Comparison of ENCODE assay signal across 9 cellular contexts in genomic region chr6:72861935-72862432, GRCh38.
DNase-seq lines count a peak whose midpoint lies in the region; ATAC-seq lines count a peak whose summit lies in the region.
"Had no signal": no experiment of that assay in that cellular context is flagged by ENCODE, and none has a peak within 500 bp of the region (broad histone marks: within the 10 kb centered on the region; RNA-seq: fewer than 3 reads in every experiment).

No MANE protein-coding gene starts in this region.

- no peaks in the 10 kb centered on the region for H3K9me3 Mint-ChIP-seq in dendritic cell treated with granulocyte-macrophage colony-stimulating factor and Interleukin-4, amounts not matched to agents 40 ng/mL and 50 ng/mL, for 4 days
- no peaks in the 10 kb centered on the region for H3K9me3 Mint-ChIP-seq in activated CD4-positive, alpha-beta T cell treated with anti-CD3 and anti-CD28 coated beads, Interleukin-2, amount 10 ng/mL, durations not matched to agents 7 days and 5 days

- DNase-seq in LHCN-M2 (ENCODE audit: low read depth) (peak; percentile 83), NCI-H1048 (lab: John Stamatoyannopoulos, UW) (no peak), nucleus accumbens (lab: John Stamatoyannopoulos, UW) (no peak)
- DNase-seq in activated CD4-positive, alpha-beta T cell treated with anti-CD3 and anti-CD28 coated beads, Interleukin-2, amount 10 ng/mL, durations not matched to agents 7 days and 5 days: no peak
- DNase-seq: activated CD4-positive, alpha-beta T cell treated with anti-CD3 and anti-CD28 coated beads for 48 hours had no signal

- no peaks in the 10 kb centered on the region for H3K27me3 ChIP-seq in skeletal muscle tissue (ENCODE audit: control insufficient read depth in 3 of 3, insufficient read depth in 3 of 3, low read length in 3 of 3)

- peak overlapping the region in 2 of 3 donors; percentile 40 to 44 for H3K9ac ChIP-seq in skeletal muscle tissue (ENCODE audit: low read depth in 1 of 3, low read length in 3 of 3)

- peak overlapping the region; percentile 96 for H3K27ac Mint-ChIP-seq in dendritic cell treated with granulocyte-macrophage colony-stimulating factor and Interleukin-4, amounts not matched to agents 40 ng/mL and 50 ng/mL, for 4 days
- no peak overlapping the region for H3K27ac Mint-ChIP-seq in activated CD4-positive, alpha-beta T cell treated with anti-CD3 and anti-CD28 coated beads, Interleukin-2, amount 10 ng/mL, durations not matched to agents 7 days and 5 days

- H3K36me3 Mint-ChIP-seq in dendritic cell treated with granulocyte-macrophage colony-stimulating factor and Interleukin-4, amounts not matched to agents 40 ng/mL and 50 ng/mL, for 4 days (ENCODE audit: low read depth): no peaks in the 10 kb centered on the region
- no peaks in the 10 kb centered on the region for H3K36me3 Mint-ChIP-seq in activated CD4-positive, alpha-beta T cell treated with anti-CD3 and anti-CD28 coated beads, Interleukin-2, amount 10 ng/mL, durations not matched to agents 7 days and 5 days (ENCODE audit: low read depth)

- H3K36me3 ChIP-seq in skeletal muscle tissue (ENCODE audit: control insufficient read depth in 3 of 3, insufficient read depth in 3 of 3, low read length in 3 of 3): no peaks in the 10 kb centered on the region

- H3K27ac ChIP-seq in skeletal muscle tissue (ENCODE audit: low read depth, low read length): peak overlapping the region; percentile 78

- no peaks in the 10 kb centered on the region for H3K9me3 ChIP-seq in skeletal muscle tissue (ENCODE audit: control insufficient read depth in 3 of 3, low read length in 3 of 3)

- H3K4me1 ChIP-seq in skeletal muscle tissue (ENCODE audit: control insufficient read depth in 3 of 3, insufficient read depth in 3 of 3, low read length in 3 of 3): peaks cover 20 to 36% (median 22%) of the 10 kb centered on the region in 3 donors

- CTCF ChIA-PET in activated CD4-positive, alpha-beta T cell treated with anti-CD3 and anti-CD28 coated beads, Interleukin-2, amount 10 ng/mL, durations not matched to agents 7 days and 5 days (lab: Charles Lee): interaction anchor here (0.6 to 1.6 kb wide), 3 partner anchors 17 to 31 kb away, joined by 3 to 5 read pairs (median 3); no protein-coding TSS in a partner anchor

- no peak overlapping the region for H3K4me3 Mint-ChIP-seq in dendritic cell treated with granulocyte-macrophage colony-stimulating factor and Interleukin-4, amounts not matched to agents 40 ng/mL and 50 ng/mL, for 4 days
- no peak overlapping the region for H3K4me3 Mint-ChIP-seq in activated CD4-positive, alpha-beta T cell treated with anti-CD3 and anti-CD28 coated beads, Interleukin-2, amount 10 ng/mL, durations not matched to agents 7 days and 5 days

- ATAC-seq in GM18907 (IDR thresholded peaks at IDR 0.05; ENCODE audit: unreplicated experiment): peak; percentile 61
- ATAC-seq in HG03097 (IDR thresholded peaks at IDR 0.05; ENCODE audit: low FRiP score, unreplicated experiment): no peak

- H3K27me3 Mint-ChIP-seq in dendritic cell treated with granulocyte-macrophage colony-stimulating factor and Interleukin-4, amounts not matched to agents 40 ng/mL and 50 ng/mL, for 4 days: no peaks in the 10 kb centered on the region
- H3K27me3 Mint-ChIP-seq in activated CD4-positive, alpha-beta T cell treated with anti-CD3 and anti-CD28 coated beads, Interleukin-2, amount 10 ng/mL, durations not matched to agents 7 days and 5 days: no peaks in the 10 kb centered on the region

- POLR2A ChIA-PET in activated CD4-positive, alpha-beta T cell treated with anti-CD3 and anti-CD28 coated beads, Interleukin-2, amount 10 ng/mL, durations not matched to agents 7 days and 5 days (lab: Charles Lee): no interaction called here

- H3K4me3 ChIP-seq in skeletal muscle tissue (ENCODE audit: low read length in 3 of 3): no peak overlapping the region

- intact Hi-C loops in dendritic cell treated with granulocyte-macrophage colony-stimulating factor and Interleukin-4, amounts not matched to agents 40 ng/mL and 50 ng/mL, for 4 days (cut with micrococcal nuclease): loop anchor here (5.0 kb wide), 1 partner anchor 240 kb away; the partner anchor contains the start of gene KCNQ5

- peaks cover 32% of the 10 kb centered on the region for H3K4me1 Mint-ChIP-seq in dendritic cell treated with granulocyte-macrophage colony-stimulating factor and Interleukin-4, amounts not matched to agents 40 ng/mL and 50 ng/mL, for 4 days (ENCODE audit: low read depth)
- H3K4me1 Mint-ChIP-seq in activated CD4-positive, alpha-beta T cell treated with anti-CD3 and anti-CD28 coated beads, Interleukin-2, amount 10 ng/mL, durations not matched to agents 7 days and 5 days: no peaks in the 10 kb centered on the region
